9 cellular contexts compared by ENCODE assay signal in the genomic region with DNA sequence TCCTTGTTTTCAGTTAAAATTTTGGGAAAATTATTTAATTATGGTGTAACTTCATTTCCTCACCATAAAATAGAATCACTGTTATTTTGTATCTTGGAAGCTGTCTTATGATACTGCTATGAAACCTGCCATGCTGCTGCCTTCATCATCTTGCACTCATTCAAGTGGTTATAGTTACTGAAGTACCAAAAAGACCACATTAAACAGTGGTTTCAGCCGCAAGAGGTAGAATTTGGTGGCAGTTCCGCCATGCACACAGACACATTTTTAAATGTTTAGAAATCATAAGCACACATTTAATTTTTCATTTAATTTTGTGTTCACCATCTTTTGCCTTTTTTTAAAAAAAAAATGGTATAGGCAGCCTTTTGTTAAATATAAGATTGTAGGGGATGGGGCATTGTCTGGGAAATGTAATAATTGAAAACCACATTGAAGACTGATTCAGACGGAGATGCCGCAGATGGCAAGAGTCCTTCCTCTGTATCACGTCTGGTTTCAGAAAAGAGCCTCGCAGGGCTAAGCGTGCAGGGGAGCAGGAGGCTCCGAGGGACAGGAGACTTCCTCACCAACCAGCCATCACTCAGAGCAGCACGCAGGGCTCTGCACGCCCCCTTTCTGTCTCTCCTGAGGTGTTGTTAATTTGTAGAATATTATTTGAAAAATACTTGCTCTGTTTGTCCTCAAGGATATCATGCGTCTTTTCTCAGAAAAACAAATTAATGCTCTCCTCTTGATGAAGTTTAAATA.
DNase-seq lines count a peak whose midpoint lies in the region; ATAC-seq lines count a peak whose summit lies in the region.
"Had no signal": no experiment of that assay in that cellular context is flagged by ENCODE, and none has a peak within 500 bp of the region (broad histone marks: within the 10 kb centered on the region; RNA-seq: fewer than 3 reads in every experiment).

No MANE protein-coding gene starts in this region.

- H3K27ac ChIP-seq in BLaER1 treated with 17β-estradiol and CSF1 and Interleukin-3, amounts not matched to agents 10 nM and 100 nM, result no peak overlapping the region
- H3K27ac ChIP-seq in SJCRH30, result no peak overlapping the region

- no peak overlapping the region for H3K4me3 ChIP-seq in BLaER1 treated with 17β-estradiol and CSF1 and Interleukin-3, amounts not matched to agents 10 nM and 100 nM
- H3K4me3 ChIP-seq in SJCRH30, result no peak overlapping the region

- peak; percentile 23 for DNase-seq in RPMI8226
- peak; percentile 75 for DNase-seq in central memory CD4-positive, alpha-beta T cell
- no peak for DNase-seq in CD1c-positive myeloid dendritic cell (ENCODE audit: extremely low spot score)
- no peak for DNase-seq in SJCRH30
- no peak for DNase-seq in RKO (ENCODE audit: low spot score)
- no peak for DNase-seq in NCI-H1694 (lab: John Stamatoyannopoulos, UW)

- H3K9ac ChIP-seq in BLaER1 treated with 17β-estradiol and CSF1 and Interleukin-3, amounts not matched to agents 10 nM and 100 nM, result no peak overlapping the region

- no peaks in the 10 kb centered on the region for H3K27me3 ChIP-seq in BLaER1 treated with 17β-estradiol and CSF1 and Interleukin-3, amounts not matched to agents 10 nM and 100 nM
- H3K27me3 ChIP-seq in SJCRH30, result no peaks in the 10 kb centered on the region

- H3K4me1 ChIP-seq in BLaER1 treated with 17β-estradiol and CSF1 and Interleukin-3, amounts not matched to agents 10 nM and 100 nM, result peaks cover 32 to 47% (median 37%) of the 10 kb centered on the region in 10 experiments
- no peaks in the 10 kb centered on the region; the same call in 1 of the 2 replicates for H3K4me1 ChIP-seq in SJCRH30

- peaks cover 0 to 25% (median 22%) of the 10 kb centered on the region in 11 experiments; a peak in 18 of 22 replicates for H3K9me3 ChIP-seq in BLaER1 treated with 17β-estradiol and CSF1 and Interleukin-3, amounts not matched to agents 10 nM and 100 nM (replicated peaks in 1 of 11)
- no peaks in the 10 kb centered on the region for H3K9me3 ChIP-seq in SJCRH30 (replicated peaks)

- H3K36me3 ChIP-seq in BLaER1 treated with 17β-estradiol and CSF1 and Interleukin-3, amounts not matched to agents 10 nM and 100 nM, result no peaks in the 10 kb centered on the region
- H3K36me3 ChIP-seq in SJCRH30, result no peaks in the 10 kb centered on the region

- H3K4me2 ChIP-seq in BLaER1 treated with 17β-estradiol and CSF1 and Interleukin-3, amounts not matched to agents 10 nM and 100 nM, result peak overlapping the region; percentile 34 to 69 (median 52)

- no peaks in the 10 kb centered on the region for H4K20me1 ChIP-seq in BLaER1 treated with 17β-estradiol and CSF1 and Interleukin-3, amounts not matched to agents 10 nM and 100 nM

- peak; percentile 68 for ATAC-seq in GM21576 (IDR thresholded peaks at IDR 0.05; ENCODE audit: unreplicated experiment)
- ATAC-seq: Right ventricle myocardium inferior had no signal

Comparison
In these comparisons a context has a peak if more than half of its experiments do, and no peak if none do; other contexts are left out.
1. DNase-seq: peak in RPMI8226 (single experiment) and central memory CD4-positive, alpha-beta T cell (single experiment); none in CD1c-positive myeloid dendritic cell (single experiment), SJCRH30 (0 of 2), RKO (single experiment) and NCI-H1694 (single experiment).